Comparison of ENCODE assay signal across 18 cellular contexts in the genomic region with DNA sequence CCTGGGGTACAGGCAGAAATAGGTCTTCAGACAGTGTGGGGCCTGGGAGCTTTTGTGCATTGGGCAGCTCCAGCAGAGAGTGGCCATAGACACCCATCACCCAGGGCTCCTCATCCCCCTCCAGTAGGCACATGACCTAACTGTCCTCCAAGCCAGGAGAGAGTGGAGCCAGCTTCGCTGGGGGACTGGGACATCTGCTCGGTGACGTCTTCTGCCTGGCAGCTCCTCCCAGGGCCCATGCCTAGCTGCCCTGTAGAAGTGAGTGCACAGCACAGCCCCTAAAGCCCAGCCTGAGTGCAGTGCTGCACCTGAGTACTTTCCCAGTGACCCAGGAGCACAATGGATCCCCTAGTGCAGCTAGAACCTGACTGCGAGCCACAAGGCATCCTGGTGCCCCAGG.
DNase-seq lines count a peak whose midpoint lies in the region; ATAC-seq, FAIRE-seq and TF ChIP-seq lines count a peak whose summit lies in the region.
"Had no signal": no experiment of that assay in that cellular context is flagged by ENCODE, and none has a peak within 500 bp of the region (broad histone marks: within the 10 kb centered on the region; RNA-seq: fewer than 3 reads in every experiment).

No MANE protein-coding gene starts in this region.

- H2AFZ ChIP-seq in H1 (ENCODE audit: low read length): peak overlapping the region; percentile 96
- H2AFZ ChIP-seq in SK-N-SH (ENCODE audit: low read depth): no peak overlapping the region

- no peak overlapping the region for H3K56ac ChIP-seq in H1 (replicated peaks; ENCODE audit: insufficient read length, low read depth, low read length)

- TF ChIP-seq POLR2A in H1 (IDR thresholded peaks at IDR 0.05; ENCODE audit: control extremely low read depth in 1 of 2, low read depth in 2 of 2, low read length in 2 of 2): no peak

- TF ChIP-seq EP300 in H1 (IDR thresholded peaks at IDR 0.05; ENCODE audit: borderline replicate concordance in 1 of 2, low read depth in 2 of 2, low read length in 2 of 2): no peak
- no peak for TF ChIP-seq EP300 in SK-N-SH (IDR thresholded peaks at IDR 0.05; ENCODE audit: borderline replicate concordance in 1 of 2, low read depth in 1 of 2, low read length in 1 of 2)

- peaks cover 5% of the 10 kb centered on the region for H3K9me3 Mint-ChIP-seq in stimulated activated memory B cell treated with anti-CD40 and anti-IgM and Interleukin-4, amounts not matched to agents 10 μg/mL and 1 μg/mL and 100 μg/mL, for 72 hours

- 62% methylated on average over 4 of the region's 4 CpGs; no CpG with 5 or more reads in 1 of the 2 experiments for WGBS in H1 (ENCODE audit: extremely low coverage in 1 of 2, insufficient coverage in 1 of 2, insufficient read length in 1 of 2, insufficient replicate concordance in 2 of 2, low coverage in 1 of 2, low lambda C conversion rate in 2 of 2, missing lambda C conversion rate in 1 of 2), 2 experiments
- 80% methylated on average over 1 of the region's 4 CpGs for WGBS in SK-N-SH (ENCODE audit: low lambda C conversion rate)

- peak overlapping the region; percentile 77 for H4K91ac ChIP-seq in H1 (replicated peaks; ENCODE audit: insufficient read length, low read length)

- H2BK15ac ChIP-seq in H1 (ENCODE audit: low read length): 0 out of 2 replicates have a peak overlapping the region, but pooled peaks have one; percentile 72

- no peaks in the 10 kb centered on the region for H3K4me1 Mint-ChIP-seq in stimulated activated memory B cell treated with anti-CD40 and anti-IgM and Interleukin-4, amounts not matched to agents 10 μg/mL and 1 μg/mL and 100 μg/mL, for 72 hours
- H3K4me1 Mint-ChIP-seq: IgD-negative memory B cell had no signal

- no peaks in the 10 kb centered on the region for H3K9me2 ChIP-seq in SK-N-SH

- no peak overlapping the region for H3K27ac Mint-ChIP-seq in stimulated activated memory B cell treated with anti-CD40 and anti-IgM and Interleukin-4, amounts not matched to agents 10 μg/mL and 1 μg/mL and 100 μg/mL, for 72 hours
- H3K27ac Mint-ChIP-seq: IgD-negative memory B cell had no signal

- H3K27ac ChIP-seq in H1 (ENCODE audit: low read depth, low read length) (no peak overlapping the region), SK-N-SH (ENCODE audit: low read depth in 2 of 2, low read length in 1 of 2) (no peak overlapping the region)
- H3K27ac ChIP-seq: C4-2B, Peyer's patch had no signal

- POLR2A ChIA-PET in H1 (lab: Charles Lee; ENCODE audit: partially characterized antibody): interaction anchor here (0.7 to 1.5 kb wide), 2 partner anchors 167 to 280 kb away, joined by 3 to 4 read pairs; partner anchors contain the start of gene SLC7A11
- POLR2A ChIA-PET in SK-N-SH (lab: Yijun Ruan, JAX): no interaction called here

- ATAC-seq in GM19395 (IDR thresholded peaks at IDR 0.05; ENCODE audit: unreplicated experiment) (peak; percentile 19), HG03159 (IDR thresholded peaks at IDR 0.05; ENCODE audit: unreplicated experiment) (peak; percentile 8), HG03342 (IDR thresholded peaks at IDR 0.05; ENCODE audit: unreplicated experiment) (no peak)
- peak; percentile 12 for ATAC-seq in stimulated activated memory B cell treated with anti-CD40 and anti-IgM and Interleukin-4, amounts not matched to agents 10 μg/mL and 1 μg/mL and 100 μg/mL, for 72 hours
- ATAC-seq: SK-N-SH treated with all-trans-retinoic acid at 6 μM for 48 hours had no signal

- no peaks in the 10 kb centered on the region for H3K23me2 ChIP-seq in H1 (ENCODE audit: low read depth, low read length)

- DNase-seq in H1 (ENCODE audit: low read depth in 1 of 2, low spot score in 2 of 2) (no peak), SK-N-SH (no peak)
- no peak for DNase-seq in activated naive CD4-positive, alpha-beta T cell treated with Interleukin-2 at 50 U/mL for 16 hours
- DNase-seq: DMS79 treated with DMSO at 0.1 percent for 48 hours, NCI-H2029 treated with DMSO at 0.1 percent for 48 hours, NCI-H2171, NCI-H526 treated with DMSO at 0.1 percent for 48 hours, Peyer's patch, SHP77 had no signal

- peak overlapping the region; percentile 71; the same call in 1 of the 2 replicates for H2BK12ac ChIP-seq in H1 (ENCODE audit: low read depth, low read length)

- peaks cover 0 to 1% (median 0%) of the 10 kb centered on the region in 4 experiments; a peak in 1 of 7 replicates for H3K27me3 ChIP-seq in H1 (replicated peaks in 1 of 4; ENCODE audit: control insufficient read depth in 3 of 4, extremely low read depth in 1 of 4, insufficient read depth in 3 of 4, low read length in 3 of 4)
- no peaks in the 10 kb centered on the region for H3K27me3 ChIP-seq in SK-N-SH (ENCODE audit: insufficient read depth)
- H3K27me3 ChIP-seq: Peyer's patch had no signal

- H2BK5ac ChIP-seq in H1 (ENCODE audit: low read depth, low read length): peak overlapping the region; percentile 60; the same call in 1 of the 2 replicates

- no peak for FAIRE-seq in H1 (lab: Jason Lieb, UNC)
- FAIRE-seq: HTR-8/SVneo had no signal

- H3K23ac ChIP-seq in H1 (ENCODE audit: insufficient read length): no peak overlapping the region

- H3K4me3 ChIP-seq in H1 (ENCODE audit: extremely low read depth in 1 of 4, insufficient read depth in 2 of 4, low read depth in 3 of 4, low read length in 4 of 4): no peak overlapping the region
- no peak overlapping the region for H3K4me3 ChIP-seq in SK-N-SH (ENCODE audit: low read depth in 2 of 2, low read length in 1 of 2)
- H3K4me3 ChIP-seq: HAP-1, Peyer's patch had no signal

- H4K8ac ChIP-seq in H1 (ENCODE audit: extremely low read depth, insufficient read depth, low read length): 0 out of 2 replicates have a peak overlapping the region, but pooled peaks have one; percentile 92

- TF ChIP-seq RAD21 in H1 (IDR thresholded peaks at IDR 0.05 in 1 of 2, conservative IDR thresholded peaks at IDR 0.05 in 1 of 2; ENCODE audit: low read depth in 2 of 2, low read length in 2 of 2) (no peak), SK-N-SH (IDR thresholded peaks at IDR 0.05; ENCODE audit: low read length) (no peak)

- TF ChIP-seq CTCF in H1 (IDR thresholded peaks at IDR 0.05; ENCODE audit: control extremely low read depth in 1 of 3, insufficient read depth in 1 of 3, low read depth in 1 of 3, low read length in 3 of 3) (no peak), SK-N-SH (IDR thresholded peaks at IDR 0.05) (no peak)

- no peaks in the 10 kb centered on the region for H3K36me3 Mint-ChIP-seq in stimulated activated memory B cell treated with anti-CD40 and anti-IgM and Interleukin-4, amounts not matched to agents 10 μg/mL and 1 μg/mL and 100 μg/mL, for 72 hours
- H3K36me3 Mint-ChIP-seq: IgD-negative memory B cell had no signal

- no peak overlapping the region for H2BK20ac ChIP-seq in H1 (ENCODE audit: low read length)

- no peak overlapping the region for H3K4ac ChIP-seq in H1 (replicated peaks; ENCODE audit: insufficient read length, low read depth, low read length)

- H4K20me1 ChIP-seq in H1 (replicated peaks in 1 of 2; ENCODE audit: control insufficient read depth in 1 of 2, insufficient read depth in 2 of 2, low read length in 2 of 2) (no peaks in the 10 kb centered on the region), SK-N-SH (ENCODE audit: insufficient read depth) (no peaks in the 10 kb centered on the region)

- H3K9me3 ChIP-seq in H1 (ENCODE audit: insufficient read depth in 2 of 2, low read depth in 1 of 2, low read length in 1 of 2): no peaks in the 10 kb centered on the region
- H3K9me3 ChIP-seq in SK-N-SH: 0 out of 2 replicates have a peak, but pooled peaks cover 3% of the 10 kb centered on the region
- H3K9me3 ChIP-seq: HAP-1, Peyer's patch had no signal

- CTCF ChIA-PET in H1 (lab: Charles Lee; ENCODE audit: partially characterized antibody) (interaction anchor here (0.6 to 4.4 kb wide), 38 partner anchors 9 to 701 kb away, joined by 3 to 37 read pairs (median 5); no protein-coding TSS in a partner anchor), SK-N-SH (lab: Yijun Ruan, JAX) (interaction anchor here (1.1 to 1.4 kb wide), 2 partner anchors 10 to 34 kb away, joined by 3 read pairs; no protein-coding TSS in a partner anchor)

- H3K27me3 Mint-ChIP-seq in stimulated activated memory B cell treated with anti-CD40 and anti-IgM and Interleukin-4, amounts not matched to agents 10 μg/mL and 1 μg/mL and 100 μg/mL, for 72 hours: peaks cover 12% of the 10 kb centered on the region

- no peak overlapping the region for H3K4me3 Mint-ChIP-seq in stimulated activated memory B cell treated with anti-CD40 and anti-IgM and Interleukin-4, amounts not matched to agents 10 μg/mL and 1 μg/mL and 100 μg/mL, for 72 hours
- H3K4me3 Mint-ChIP-seq: IgD-negative memory B cell had no signal

- H3K4me2 ChIP-seq in H1 (ENCODE audit: insufficient read depth in 1 of 2, low read depth in 2 of 2, low read length in 2 of 2): no peak overlapping the region
- H3K4me2 ChIP-seq in SK-N-SH: no peak overlapping the region

- no peak overlapping the region for H3K14ac ChIP-seq in H1 (ENCODE audit: insufficient read length)

- H2AK5ac ChIP-seq in H1 (ENCODE audit: low read depth, low read length): no peak overlapping the region

- H2BK120ac ChIP-seq in H1 (replicated peaks; ENCODE audit: low read depth, low read length): no peak overlapping the region

- H3K36me3 ChIP-seq in H1 (ENCODE audit: control insufficient read depth in 2 of 4, insufficient read depth in 4 of 4, low read length in 3 of 4) (no peaks in the 10 kb centered on the region), SK-N-SH (replicated peaks in 1 of 2; ENCODE audit: control insufficient read depth in 1 of 2, insufficient read depth in 2 of 2, low read length in 1 of 2) (no peaks in the 10 kb centered on the region)
- H3K36me3 ChIP-seq: HAP-1, Peyer's patch had no signal

- no peaks in the 10 kb centered on the region for H3F3A ChIP-seq in SK-N-SH (replicated peaks; ENCODE audit: insufficient read depth)

- H3K79me1 ChIP-seq in H1 (ENCODE audit: low read depth, low read length): no peaks in the 10 kb centered on the region

- no peak overlapping the region for H4K5ac ChIP-seq in H1 (ENCODE audit: insufficient read length, low read depth, low read length)

- H3K79me2 ChIP-seq in H1 (ENCODE audit: control insufficient read depth in 1 of 2, insufficient read depth in 2 of 2, low read length in 2 of 2) (no peaks in the 10 kb centered on the region), SK-N-SH (ENCODE audit: insufficient read depth) (no peaks in the 10 kb centered on the region)

- no peak overlapping the region; a peak in 1 of 7 replicates for H3K9ac ChIP-seq in H1 (replicated peaks in 1 of 4; ENCODE audit: extremely low read depth in 1 of 4, low read depth in 3 of 4, low read length in 3 of 4)
- no peak overlapping the region for H3K9ac ChIP-seq in SK-N-SH

- no peaks in the 10 kb centered on the region for H3K4me1 ChIP-seq in H1 (replicated peaks in 1 of 4; ENCODE audit: control insufficient read depth in 3 of 4, insufficient read depth in 4 of 4, low read length in 3 of 4)
- H3K4me1 ChIP-seq in SK-N-SH (ENCODE audit: control insufficient read depth in 1 of 2, insufficient read depth in 2 of 2, low read depth in 1 of 2, low read length in 1 of 2): no peaks in the 10 kb centered on the region
- H3K4me1 ChIP-seq: HAP-1, Peyer's patch had no signal

- peak overlapping the region; percentile 60; the same call in 1 of the 2 replicates for H3K18ac ChIP-seq in H1 (ENCODE audit: extremely low read depth, low read length)

TF ChIP-seq in H1, 55 proteins besides CTCF, POLR2A, EP300 and RAD21 (continues in another document):
- no peak for TF ChIP-seq RFX5 (IDR thresholded peaks at IDR 0.05; ENCODE audit: borderline replicate concordance, low read depth, low read length)

TF ChIP-seq in SK-N-SH, 30 proteins besides CTCF, POLR2A, EP300 and RAD21 (continues in another document):
- no peak for TF ChIP-seq MXI1 (IDR thresholded peaks at IDR 0.05; ENCODE audit: low read depth, low read length)
